ENCODE assay signal across 1 cellular context in the genomic region with DNA sequence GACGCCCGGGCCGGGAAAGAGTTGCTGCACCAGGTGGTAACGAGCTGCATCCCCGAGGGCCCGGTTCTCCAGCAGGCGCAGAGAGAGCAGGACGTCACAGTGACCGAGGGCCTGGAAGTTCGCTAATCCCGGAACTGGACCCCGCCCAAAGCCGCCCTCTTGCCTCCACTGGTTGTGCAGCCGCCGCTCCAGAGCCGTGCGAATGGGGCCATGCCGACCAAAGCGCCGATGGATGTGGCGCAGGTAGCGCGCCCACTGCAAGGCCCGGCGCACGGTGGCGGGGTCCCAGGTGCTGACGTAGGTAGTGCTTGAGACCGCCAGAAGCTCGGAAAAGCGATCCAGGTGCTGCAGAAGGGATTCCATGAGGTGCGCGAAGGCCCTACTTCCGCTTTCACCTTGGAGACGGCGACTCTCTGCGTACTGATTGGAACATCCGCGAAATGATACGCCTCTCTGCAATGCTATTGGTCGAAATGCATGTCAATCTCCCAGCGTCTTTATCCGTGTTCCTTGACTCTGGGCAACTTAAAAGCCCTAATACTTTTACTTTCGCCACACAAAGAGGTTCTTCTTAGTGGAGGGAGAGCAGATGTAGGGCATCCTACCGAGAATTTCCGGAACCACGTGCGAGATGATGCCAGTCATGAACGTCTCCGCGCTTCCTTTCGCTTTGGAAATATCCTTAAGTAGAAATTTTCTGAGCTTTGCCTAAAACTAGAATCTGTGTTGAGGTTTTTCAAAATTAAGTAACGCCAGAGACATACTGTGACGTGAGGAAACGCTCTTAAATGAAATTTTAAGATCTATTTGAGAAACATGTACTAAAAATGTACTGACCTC.
TF ChIP-seq lines count a peak whose summit lies in the region.

A gene with protein sequence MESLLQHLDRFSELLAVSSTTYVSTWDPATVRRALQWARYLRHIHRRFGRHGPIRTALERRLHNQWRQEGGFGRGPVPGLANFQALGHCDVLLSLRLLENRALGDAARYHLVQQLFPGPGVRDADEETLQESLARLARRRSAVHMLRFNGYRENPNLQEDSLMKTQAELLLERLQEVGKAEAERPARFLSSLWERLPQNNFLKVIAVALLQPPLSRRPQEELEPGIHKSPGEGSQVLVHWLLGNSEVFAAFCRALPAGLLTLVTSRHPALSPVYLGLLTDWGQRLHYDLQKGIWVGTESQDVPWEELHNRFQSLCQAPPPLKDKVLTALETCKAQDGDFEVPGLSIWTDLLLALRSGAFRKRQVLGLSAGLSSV (minus strand): TSS at position 376 of the 840 bp plus-strand sequence. CDS start 13 bp downstream, at position 363.

TF ChIP-seq in HepG2, 621 proteins besides CTCF, POLR2A, EP300 and RAD21 (continued from another document and continues in another):
- TF ChIP-seq, protein P1, sequence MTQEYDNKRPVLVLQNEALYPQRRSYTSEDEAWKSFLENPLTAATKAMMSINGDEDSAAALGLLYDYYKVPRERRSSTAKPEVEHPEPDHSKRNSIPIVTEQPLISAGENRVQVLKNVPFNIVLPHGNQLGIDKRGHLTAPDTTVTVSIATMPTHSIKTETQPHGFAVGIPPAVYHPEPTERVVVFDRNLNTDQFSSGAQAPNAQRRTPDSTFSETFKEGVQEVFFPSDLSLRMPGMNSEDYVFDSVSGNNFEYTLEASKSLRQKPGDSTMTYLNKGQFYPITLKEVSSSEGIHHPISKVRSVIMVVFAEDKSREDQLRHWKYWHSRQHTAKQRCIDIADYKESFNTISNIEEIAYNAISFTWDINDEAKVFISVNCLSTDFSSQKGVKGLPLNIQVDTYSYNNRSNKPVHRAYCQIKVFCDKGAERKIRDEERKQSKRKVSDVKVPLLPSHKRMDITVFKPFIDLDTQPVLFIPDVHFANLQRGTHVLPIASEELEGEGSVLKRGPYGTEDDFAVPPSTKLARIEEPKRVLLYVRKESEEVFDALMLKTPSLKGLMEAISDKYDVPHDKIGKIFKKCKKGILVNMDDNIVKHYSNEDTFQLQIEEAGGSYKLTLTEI (CRISPR knock-in tag; conservative IDR thresholded peaks at IDR 0.05), result no peak
- TF ChIP-seq, protein P2, sequence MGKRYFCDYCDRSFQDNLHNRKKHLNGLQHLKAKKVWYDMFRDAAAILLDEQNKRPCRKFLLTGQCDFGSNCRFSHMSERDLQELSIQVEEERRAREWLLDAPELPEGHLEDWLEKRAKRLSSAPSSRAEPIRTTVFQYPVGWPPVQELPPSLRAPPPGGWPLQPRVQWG (CRISPR knock-in tag; IDR thresholded peaks at IDR 0.05; ENCODE audit: borderline replicate concordance, low read depth), result no peak
- peak; percentile 10; the same call in 1 of the 2 replicates for TF ChIP-seq SP5 (CRISPR knock-in tag; IDR thresholded peaks at IDR 0.05; ENCODE audit: borderline replicate concordance, low read depth)
- TF ChIP-seq, protein P3, sequence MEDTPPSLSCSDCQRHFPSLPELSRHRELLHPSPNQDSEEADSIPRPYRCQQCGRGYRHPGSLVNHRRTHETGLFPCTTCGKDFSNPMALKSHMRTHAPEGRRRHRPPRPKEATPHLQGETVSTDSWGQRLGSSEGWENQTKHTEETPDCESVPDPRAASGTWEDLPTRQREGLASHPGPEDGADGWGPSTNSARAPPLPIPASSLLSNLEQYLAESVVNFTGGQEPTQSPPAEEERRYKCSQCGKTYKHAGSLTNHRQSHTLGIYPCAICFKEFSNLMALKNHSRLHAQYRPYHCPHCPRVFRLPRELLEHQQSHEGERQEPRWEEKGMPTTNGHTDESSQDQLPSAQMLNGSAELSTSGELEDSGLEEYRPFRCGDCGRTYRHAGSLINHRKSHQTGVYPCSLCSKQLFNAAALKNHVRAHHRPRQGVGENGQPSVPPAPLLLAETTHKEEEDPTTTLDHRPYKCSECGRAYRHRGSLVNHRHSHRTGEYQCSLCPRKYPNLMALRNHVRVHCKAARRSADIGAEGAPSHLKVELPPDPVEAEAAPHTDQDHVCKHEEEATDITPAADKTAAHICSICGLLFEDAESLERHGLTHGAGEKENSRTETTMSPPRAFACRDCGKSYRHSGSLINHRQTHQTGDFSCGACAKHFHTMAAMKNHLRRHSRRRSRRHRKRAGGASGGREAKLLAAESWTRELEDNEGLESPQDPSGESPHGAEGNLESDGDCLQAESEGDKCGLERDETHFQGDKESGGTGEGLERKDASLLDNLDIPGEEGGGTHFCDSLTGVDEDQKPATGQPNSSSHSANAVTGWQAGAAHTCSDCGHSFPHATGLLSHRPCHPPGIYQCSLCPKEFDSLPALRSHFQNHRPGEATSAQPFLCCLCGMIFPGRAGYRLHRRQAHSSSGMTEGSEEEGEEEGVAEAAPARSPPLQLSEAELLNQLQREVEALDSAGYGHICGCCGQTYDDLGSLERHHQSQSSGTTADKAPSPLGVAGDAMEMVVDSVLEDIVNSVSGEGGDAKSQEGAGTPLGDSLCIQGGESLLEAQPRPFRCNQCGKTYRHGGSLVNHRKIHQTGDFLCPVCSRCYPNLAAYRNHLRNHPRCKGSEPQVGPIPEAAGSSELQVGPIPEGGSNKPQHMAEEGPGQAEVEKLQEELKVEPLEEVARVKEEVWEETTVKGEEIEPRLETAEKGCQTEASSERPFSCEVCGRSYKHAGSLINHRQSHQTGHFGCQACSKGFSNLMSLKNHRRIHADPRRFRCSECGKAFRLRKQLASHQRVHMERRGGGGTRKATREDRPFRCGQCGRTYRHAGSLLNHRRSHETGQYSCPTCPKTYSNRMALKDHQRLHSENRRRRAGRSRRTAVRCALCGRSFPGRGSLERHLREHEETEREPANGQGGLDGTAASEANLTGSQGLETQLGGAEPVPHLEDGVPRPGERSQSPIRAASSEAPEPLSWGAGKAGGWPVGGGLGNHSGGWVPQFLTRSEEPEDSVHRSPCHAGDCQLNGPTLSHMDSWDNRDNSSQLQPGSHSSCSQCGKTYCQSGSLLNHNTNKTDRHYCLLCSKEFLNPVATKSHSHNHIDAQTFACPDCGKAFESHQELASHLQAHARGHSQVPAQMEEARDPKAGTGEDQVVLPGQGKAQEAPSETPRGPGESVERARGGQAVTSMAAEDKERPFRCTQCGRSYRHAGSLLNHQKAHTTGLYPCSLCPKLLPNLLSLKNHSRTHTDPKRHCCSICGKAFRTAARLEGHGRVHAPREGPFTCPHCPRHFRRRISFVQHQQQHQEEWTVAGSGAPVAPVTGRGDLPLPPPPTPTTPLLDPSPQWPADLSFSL (CRISPR knock-in tag; IDR thresholded peaks at IDR 0.05), result no peak; the same call in 1 of the 2 replicates
- no peak for TF ChIP-seq RNF2 (conservative IDR thresholded peaks at IDR 0.05; ENCODE audit: low read depth)
- 0 out of 2 replicates have a peak, but pooled peaks have one; percentile 59 for TF ChIP-seq CC2D1A (CRISPR knock-in tag; IDR thresholded peaks at IDR 0.05)
- no peak for TF ChIP-seq KDM3A (CRISPR knock-in tag; IDR thresholded peaks at IDR 0.05; ENCODE audit: low read depth)
- no peak for TF ChIP-seq BCL6 (CRISPR knock-in tag; IDR thresholded peaks at IDR 0.05)
- TF ChIP-seq FOXC1 (CRISPR knock-in tag; IDR thresholded peaks at IDR 0.05; ENCODE audit: borderline replicate concordance), result no peak
- TF ChIP-seq, protein P4, sequence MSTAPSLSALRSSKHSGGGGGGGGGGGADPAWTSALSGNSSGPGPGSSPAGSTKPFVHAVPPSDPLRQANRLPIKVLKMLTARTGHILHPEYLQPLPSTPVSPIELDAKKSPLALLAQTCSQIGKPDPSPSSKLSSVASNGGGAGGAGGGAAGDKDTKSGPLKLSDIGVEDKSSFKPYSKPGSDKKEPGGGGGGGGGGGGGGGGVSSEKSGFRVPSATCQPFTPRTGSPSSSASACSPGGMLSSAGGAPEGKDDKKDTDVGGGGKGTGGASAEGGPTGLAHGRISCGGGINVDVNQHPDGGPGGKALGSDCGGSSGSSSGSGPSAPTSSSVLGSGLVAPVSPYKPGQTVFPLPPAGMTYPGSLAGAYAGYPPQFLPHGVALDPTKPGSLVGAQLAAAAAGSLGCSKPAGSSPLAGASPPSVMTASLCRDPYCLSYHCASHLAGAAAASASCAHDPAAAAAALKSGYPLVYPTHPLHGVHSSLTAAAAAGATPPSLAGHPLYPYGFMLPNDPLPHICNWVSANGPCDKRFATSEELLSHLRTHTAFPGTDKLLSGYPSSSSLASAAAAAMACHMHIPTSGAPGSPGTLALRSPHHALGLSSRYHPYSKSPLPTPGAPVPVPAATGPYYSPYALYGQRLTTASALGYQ (CRISPR knock-in tag; IDR thresholded peaks at IDR 0.05), result 0 out of 2 replicates have a peak, but pooled peaks have one; percentile 23
- peak; percentile 90 for TF ChIP-seq MYC (CRISPR knock-in tag; IDR thresholded peaks at IDR 0.05; ENCODE audit: borderline replicate concordance)
- TF ChIP-seq ZNF17 (CRISPR knock-in tag; IDR thresholded peaks at IDR 0.05), result no peak
- no peak for TF ChIP-seq NCOA1 (CRISPR knock-in tag; IDR thresholded peaks at IDR 0.05)
- no peak for TF ChIP-seq ZNF3 (CRISPR knock-in tag; IDR thresholded peaks at IDR 0.05)
- no peak for TF ChIP-seq FOXK2 (IDR thresholded peaks at IDR 0.05)
- TF ChIP-seq MED13 (CRISPR knock-in tag; IDR thresholded peaks at IDR 0.05), result no peak
- no peak for TF ChIP-seq KLF11 (CRISPR knock-in tag; IDR thresholded peaks at IDR 0.05)
- TF ChIP-seq, protein P5, sequence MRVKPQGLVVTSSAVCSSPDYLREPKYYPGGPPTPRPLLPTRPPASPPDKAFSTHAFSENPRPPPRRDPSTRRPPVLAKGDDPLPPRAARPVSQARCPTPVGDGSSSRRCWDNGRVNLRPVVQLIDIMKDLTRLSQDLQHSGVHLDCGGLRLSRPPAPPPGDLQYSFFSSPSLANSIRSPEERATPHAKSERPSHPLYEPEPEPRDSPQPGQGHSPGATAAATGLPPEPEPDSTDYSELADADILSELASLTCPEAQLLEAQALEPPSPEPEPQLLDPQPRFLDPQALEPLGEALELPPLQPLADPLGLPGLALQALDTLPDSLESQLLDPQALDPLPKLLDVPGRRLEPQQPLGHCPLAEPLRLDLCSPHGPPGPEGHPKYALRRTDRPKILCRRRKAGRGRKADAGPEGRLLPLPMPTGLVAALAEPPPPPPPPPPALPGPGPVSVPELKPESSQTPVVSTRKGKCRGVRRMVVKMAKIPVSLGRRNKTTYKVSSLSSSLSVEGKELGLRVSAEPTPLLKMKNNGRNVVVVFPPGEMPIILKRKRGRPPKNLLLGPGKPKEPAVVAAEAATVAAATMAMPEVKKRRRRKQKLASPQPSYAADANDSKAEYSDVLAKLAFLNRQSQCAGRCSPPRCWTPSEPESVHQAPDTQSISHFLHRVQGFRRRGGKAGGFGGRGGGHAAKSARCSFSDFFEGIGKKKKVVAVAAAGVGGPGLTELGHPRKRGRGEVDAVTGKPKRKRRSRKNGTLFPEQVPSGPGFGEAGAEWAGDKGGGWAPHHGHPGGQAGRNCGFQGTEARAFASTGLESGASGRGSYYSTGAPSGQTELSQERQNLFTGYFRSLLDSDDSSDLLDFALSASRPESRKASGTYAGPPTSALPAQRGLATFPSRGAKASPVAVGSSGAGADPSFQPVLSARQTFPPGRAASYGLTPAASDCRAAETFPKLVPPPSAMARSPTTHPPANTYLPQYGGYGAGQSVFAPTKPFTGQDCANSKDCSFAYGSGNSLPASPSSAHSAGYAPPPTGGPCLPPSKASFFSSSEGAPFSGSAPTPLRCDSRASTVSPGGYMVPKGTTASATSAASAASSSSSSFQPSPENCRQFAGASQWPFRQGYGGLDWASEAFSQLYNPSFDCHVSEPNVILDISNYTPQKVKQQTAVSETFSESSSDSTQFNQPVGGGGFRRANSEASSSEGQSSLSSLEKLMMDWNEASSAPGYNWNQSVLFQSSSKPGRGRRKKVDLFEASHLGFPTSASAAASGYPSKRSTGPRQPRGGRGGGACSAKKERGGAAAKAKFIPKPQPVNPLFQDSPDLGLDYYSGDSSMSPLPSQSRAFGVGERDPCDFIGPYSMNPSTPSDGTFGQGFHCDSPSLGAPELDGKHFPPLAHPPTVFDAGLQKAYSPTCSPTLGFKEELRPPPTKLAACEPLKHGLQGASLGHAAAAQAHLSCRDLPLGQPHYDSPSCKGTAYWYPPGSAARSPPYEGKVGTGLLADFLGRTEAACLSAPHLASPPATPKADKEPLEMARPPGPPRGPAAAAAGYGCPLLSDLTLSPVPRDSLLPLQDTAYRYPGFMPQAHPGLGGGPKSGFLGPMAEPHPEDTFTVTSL (CRISPR knock-in tag; IDR thresholded peaks at IDR 0.05; ENCODE audit: borderline replicate concordance), result 0 out of 2 replicates have a peak, but pooled peaks have one; percentile 13
- no peak for TF ChIP-seq ZNF75D (CRISPR knock-in tag; IDR thresholded peaks at IDR 0.05; ENCODE audit: borderline replicate concordance)
- TF ChIP-seq PAWR (CRISPR knock-in tag; IDR thresholded peaks at IDR 0.05; ENCODE audit: borderline replicate concordance), result no peak
